In the genomic region with DNA sequence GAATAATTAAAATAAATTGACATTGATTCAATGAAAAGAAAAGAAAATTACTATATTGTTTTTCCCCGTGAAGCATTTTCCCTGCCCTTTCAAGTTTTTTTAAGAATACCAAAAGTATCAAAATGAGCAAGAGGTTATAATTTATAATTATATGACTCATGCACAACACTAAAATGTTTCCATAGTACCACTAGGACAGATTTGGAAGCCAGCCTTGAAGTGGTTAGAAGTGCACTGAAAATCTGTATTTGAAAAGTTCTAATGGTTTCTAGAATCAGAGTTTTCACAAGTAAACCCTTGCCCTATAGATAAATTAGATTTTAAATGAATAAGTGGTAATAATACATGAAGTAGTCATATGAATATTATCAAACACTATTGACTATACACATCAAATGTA, we compare ENCODE assay signal across 35 cellular contexts.
"Had no signal": no experiment of that assay in that cellular context is flagged by ENCODE, and none has a peak within 500 bp of the region (broad histone marks: within the 10 kb centered on the region; RNA-seq: fewer than 3 reads in every experiment).

No MANE protein-coding gene starts in this region.

- H3K27ac Mint-ChIP-seq: activated B cell treated with CpG ODN at 0.5 μM for 24 hours; activated CD4-positive, alpha-beta memory T cell treated with anti-CD3 and anti-CD28 coated beads, Interleukin-2, amount 10 ng/mL, durations not matched to agents 7 days and 5 days; activated CD4-positive, alpha-beta T cell treated with anti-CD3 and anti-CD28 coated beads, Interleukin-2, amount 10 ng/mL, durations not matched to agents 24 days and 14 days; activated CD8-positive, alpha-beta memory T cell treated with anti-CD3 and anti-CD28 coated beads, Interleukin-2, amount 10 ng/mL, durations not matched to agents 7 days and 5 days; activated naive CD4-positive, alpha-beta T cell treated with anti-CD3 and anti-CD28 coated beads, Interleukin-2, amount 10 ng/mL, durations not matched to agents 7 days and 5 days; activated naive CD4-positive, alpha-beta T cell treated with anti-CD3 and anti-CD28 coated beads, Interleukin-2, amount 50 U/mL, for 72 hours; activated T-helper 1 cell treated with anti-CD3 and anti-CD28 coated beads, Interleukin-12 subunit alpha, Interleukin-12 subunit beta, Interleukin-2, Interleukin-4 antibody, amounts not matched to agents 30 ng/mL and 10 ng/mL and 1 ng/mL, durations not matched to agents 14 hours and 24 hours and 36 hours; activated T-helper 2 cell treated with anti-CD3 and anti-CD28 coated beads, Interferon-gamma antibody, Interleukin-2, Interleukin-4, amounts not matched to agents 10 μg/mL and 5 μg/mL and 100 μg/mL, durations not matched to agents 14 hours and 24 hours and 36 hours; endodermal cell; T-helper 17 cell; T-helper 2 cell treated with Interferon-gamma antibody and Interleukin-4, amounts not matched to agents 5 μg/mL and 100 μg/mL, for 36 hours had no signal

- H3K4me3 ChIP-seq: adrenal gland, body of pancreas, cardiac muscle cell, colonic mucosa, gastrocnemius medialis, heart left ventricle had no signal

- H3K36me3 ChIP-seq: adrenal gland, cardiac muscle cell, colonic mucosa, gastrocnemius medialis, heart left ventricle, WERI-Rb-1 had no signal

- H3K36me3 Mint-ChIP-seq: activated CD8-positive, alpha-beta memory T cell treated with anti-CD3 and anti-CD28 coated beads, Interleukin-2, amount 10 ng/mL, durations not matched to agents 7 days and 5 days; activated naive CD4-positive, alpha-beta T cell treated with anti-CD3 and anti-CD28 coated beads, Interleukin-2, amount 10 ng/mL, durations not matched to agents 7 days and 5 days had no signal

- ATAC-seq: activated CD4-positive, CD25-positive, alpha-beta regulatory T cell treated with anti-CD3 and anti-CD28 coated beads, Interleukin-2, amount 50 U/mL, for 24 hours; activated CD8-positive, alpha-beta memory T cell treated with anti-CD3 and anti-CD28 coated beads, Interleukin-2, amount 10 ng/mL, durations not matched to agents 7 days and 5 days; body of pancreas; esophagus mucosa; foreskin keratinocyte; gastrocnemius medialis; heart left ventricle; T-helper 17 cell had no signal

- H3K9me3 ChIP-seq: adrenal gland, body of pancreas, colonic mucosa, gastrocnemius medialis had no signal

- H3K4me3 Mint-ChIP-seq: activated B cell treated with CpG ODN at 0.5 μM for 24 hours; activated CD4-positive, alpha-beta memory T cell treated with anti-CD3 and anti-CD28 coated beads, Interleukin-2, amount 10 ng/mL, durations not matched to agents 7 days and 5 days; activated CD4-positive, alpha-beta T cell treated with anti-CD3 and anti-CD28 coated beads, Interleukin-2, amount 10 ng/mL, durations not matched to agents 24 days and 14 days; activated CD8-positive, alpha-beta memory T cell treated with anti-CD3 and anti-CD28 coated beads, Interleukin-2, amount 10 ng/mL, durations not matched to agents 7 days and 5 days; activated naive CD4-positive, alpha-beta T cell treated with anti-CD3 and anti-CD28 coated beads, Interleukin-2, amount 10 ng/mL, durations not matched to agents 7 days and 5 days; activated T-helper 1 cell treated with anti-CD3 and anti-CD28 coated beads, Interleukin-12 subunit alpha, Interleukin-12 subunit beta, Interleukin-2, Interleukin-4 antibody, amounts not matched to agents 30 ng/mL and 10 ng/mL and 1 ng/mL, durations not matched to agents 14 hours and 24 hours and 36 hours; endodermal cell; T-helper 17 cell; T-helper 2 cell treated with Interferon-gamma antibody and Interleukin-4, amounts not matched to agents 5 μg/mL and 100 μg/mL, for 36 hours had no signal

- DNase-seq: activated B cell treated with CpG ODN at 0.5 μM for 24 hours; activated CD4-positive, alpha-beta memory T cell treated with anti-CD3 and anti-CD28 coated beads, Interleukin-2, amount 10 ng/mL, durations not matched to agents 7 days and 5 days; activated CD4-positive, alpha-beta T cell treated with anti-CD3 and anti-CD28 coated beads, Interleukin-2, amount 10 ng/mL, durations not matched to agents 24 days and 14 days; activated CD4-positive, alpha-beta T cell treated with anti-CD3 and anti-CD28 coated beads, Interleukin-2, amount 50 U/mL, for 4 hours; activated CD8-positive, alpha-beta memory T cell treated with anti-CD3 and anti-CD28 coated beads, Interleukin-2, amount 10 ng/mL, durations not matched to agents 7 days and 5 days; activated CD8-positive, alpha-beta memory T cell treated with anti-CD3 and anti-CD28 coated beads, Interleukin-2, amount 50 U/mL, for 4 hours; activated effector memory CD4-positive, alpha-beta T cell treated with anti-CD3 and anti-CD28 coated beads, Interleukin-2, amount 50 U/mL, for 16 hours; activated naive CD4-positive, alpha-beta T cell; activated naive CD4-positive, alpha-beta T cell treated with anti-CD3 and anti-CD28 coated beads, Interleukin-2, amount 10 ng/mL, durations not matched to agents 7 days and 5 days; activated T-cell treated with anti-CD3 and anti-CD28 coated beads, Interleukin-2, amount 50 U/mL, for 1 hour; activated T-cell treated with anti-CD3 and anti-CD28 coated beads, Interleukin-2, amount 50 U/mL, for 48 hours; adrenal gland; amygdala; aorta; body of pancreas; central memory CD4-positive, alpha-beta T cell; cerebellar nuclear complex; colonic mucosa; effector CD8-positive, alpha-beta T cell; endodermal cell; foreskin keratinocyte; gastrocnemius medialis; glutamatergic neuron; heart left ventricle; T-helper 1 cell; T-helper 17 cell; T1000; WERI-Rb-1 had no signal

- H3K4me1 Mint-ChIP-seq: activated B cell treated with CpG ODN at 0.5 μM for 24 hours; activated CD4-positive, alpha-beta memory T cell treated with anti-CD3 and anti-CD28 coated beads, Interleukin-2, amount 10 ng/mL, durations not matched to agents 7 days and 5 days; activated CD4-positive, alpha-beta T cell treated with anti-CD3 and anti-CD28 coated beads, Interleukin-2, amount 10 ng/mL, durations not matched to agents 24 days and 14 days; activated CD8-positive, alpha-beta memory T cell treated with anti-CD3 and anti-CD28 coated beads, Interleukin-2, amount 10 ng/mL, durations not matched to agents 7 days and 5 days; activated naive CD4-positive, alpha-beta T cell treated with anti-CD3 and anti-CD28 coated beads, Interleukin-2, amount 10 ng/mL, durations not matched to agents 7 days and 5 days; T-helper 17 cell had no signal

- H3K27me3 Mint-ChIP-seq: activated CD8-positive, alpha-beta memory T cell treated with anti-CD3 and anti-CD28 coated beads, Interleukin-2, amount 10 ng/mL, durations not matched to agents 7 days and 5 days had no signal

- H3K9me3 Mint-ChIP-seq: activated B cell treated with CpG ODN at 0.5 μM for 24 hours; activated CD4-positive, alpha-beta memory T cell treated with anti-CD3 and anti-CD28 coated beads, Interleukin-2, amount 10 ng/mL, durations not matched to agents 7 days and 5 days; activated T-helper 1 cell treated with anti-CD3 and anti-CD28 coated beads, Interleukin-12 subunit alpha, Interleukin-12 subunit beta, Interleukin-2, Interleukin-4 antibody, amounts not matched to agents 30 ng/mL and 10 ng/mL and 1 ng/mL, durations not matched to agents 14 hours and 24 hours and 36 hours; endodermal cell; T-helper 2 cell treated with Interferon-gamma antibody and Interleukin-4, amounts not matched to agents 5 μg/mL and 100 μg/mL, for 36 hours had no signal

- H3K27me3 ChIP-seq: adrenal gland, body of pancreas, cardiac muscle cell, colonic mucosa, foreskin keratinocyte, gastrocnemius medialis, heart left ventricle had no signal

- H3K4me1 ChIP-seq: body of pancreas, colonic mucosa, gastrocnemius medialis, heart left ventricle had no signal

- H3K27ac ChIP-seq: adrenal gland, body of pancreas, cardiac muscle cell, colonic mucosa, foreskin keratinocyte, gastrocnemius medialis, heart left ventricle, WERI-Rb-1 had no signal
